Comparison of ENCODE assay signal across 24 cellular contexts in genomic region chr13:33025220-33025744, GRCh38.
"Had no signal": no experiment of that assay in that cellular context is flagged by ENCODE, and none has a peak within 500 bp of the region (broad histone marks: within the 10 kb centered on the region; RNA-seq: fewer than 3 reads in every experiment).

No MANE protein-coding gene starts in this region.

- H3K4me3 Mint-ChIP-seq: effector memory CD8-positive, alpha-beta T cell; memory B cell; naive B cell; natural killer cell treated with Interleukin-12 subunit alpha and Interleukin-12 subunit beta and Interleukin-15 and Interleukin-18, amount 100 ng/mL, for 72 hours; neural crest cell; stimulated activated effector memory CD8-positive, alpha-beta T cell treated with anti-CD3 and anti-CD28 coated beads, Interleukin-12 subunit alpha, Interleukin-12 subunit beta, amount 100 ng/mL, for 72 hours had no signal

- H3K4me1 Mint-ChIP-seq: memory B cell; naive B cell; neural crest cell; stimulated activated effector memory CD8-positive, alpha-beta T cell treated with anti-CD3 and anti-CD28 coated beads, Interleukin-12 subunit alpha, Interleukin-12 subunit beta, amount 100 ng/mL, for 72 hours had no signal

- DNase-seq: cortex of kidney; effector memory CD8-positive, alpha-beta T cell; hypothalamus; kidney; mucosa of descending colon; naive B cell; sigmoid colon; stimulated activated CD4-positive, alpha-beta T cell treated with anti-CD3 and anti-CD28 coated beads, Interleukin-2, amount 100 ng/mL, for 24 hours; stimulated activated CD4-positive, alpha-beta T cell treated with anti-CD3 and anti-CD28 coated beads, Interleukin-4, amount 100 ng/mL, for 24 hours; stimulated activated naive CD4-positive, alpha-beta T cell treated with Interleukin-2 at 50 U/mL for 16 hours; stomach; thyroid gland; trophoblast cell had no signal

- H3K36me3 ChIP-seq: neutrophil, prostate gland, right atrium auricular region, sigmoid colon, stomach, thyroid gland, vagina had no signal

- H3K27ac ChIP-seq: neutrophil, prostate gland, sigmoid colon, stomach, thyroid gland, vagina had no signal

- H3K4me1 ChIP-seq: prostate gland, sigmoid colon, stomach, thyroid gland, vagina had no signal

- H3K9me3 ChIP-seq: mucosa of descending colon, neutrophil, prostate gland, right atrium auricular region, sigmoid colon, stomach, thyroid gland, vagina had no signal

- H3K36me3 Mint-ChIP-seq: memory B cell; natural killer cell treated with Interleukin-12 subunit alpha and Interleukin-12 subunit beta and Interleukin-15 and Interleukin-18, amount 100 ng/mL, for 72 hours; stimulated activated effector memory CD8-positive, alpha-beta T cell treated with anti-CD3 and anti-CD28 coated beads, Interleukin-12 subunit alpha, Interleukin-12 subunit beta, amount 100 ng/mL, for 72 hours had no signal

- H3K27me3 ChIP-seq: right atrium auricular region, sigmoid colon, stomach, thyroid gland, vagina had no signal

- H3K4me3 ChIP-seq: lung, mucosa of descending colon, prostate gland, right atrium auricular region, sigmoid colon, stomach, thyroid gland, vagina had no signal

- FAIRE-seq: frontal cortex, kidney had no signal

- H3K27ac Mint-ChIP-seq: effector memory CD8-positive, alpha-beta T cell; memory B cell; natural killer cell treated with Interleukin-12 subunit alpha and Interleukin-12 subunit beta and Interleukin-15 and Interleukin-18, amount 100 ng/mL, for 72 hours; stimulated activated effector memory CD8-positive, alpha-beta T cell treated with anti-CD3 and anti-CD28 coated beads, Interleukin-12 subunit alpha, Interleukin-12 subunit beta, amount 100 ng/mL, for 72 hours had no signal

- ATAC-seq: effector memory CD8-positive, alpha-beta T cell; left lobe of liver; mucosa of descending colon had no signal

- H3K9me3 Mint-ChIP-seq: memory B cell; natural killer cell treated with Interleukin-12 subunit alpha and Interleukin-12 subunit beta and Interleukin-15 and Interleukin-18, amount 100 ng/mL, for 72 hours; neural crest cell; stimulated activated effector memory CD8-positive, alpha-beta T cell treated with anti-CD3 and anti-CD28 coated beads, Interleukin-12 subunit alpha, Interleukin-12 subunit beta, amount 100 ng/mL, for 72 hours had no signal
